ENCODE assay signal across 8 cellular contexts in genomic region chr1:150516050-150516591, GRCh38. TPM values are rescaled to one million over a fixed set of nuclear protein-coding genes. Genes with fewer than 3 reads are reported as not detected.
DNase-seq lines count a peak whose midpoint lies in the region; ATAC-seq and TF ChIP-seq lines count a peak whose summit lies in the region.

No MANE protein-coding gene starts in this region.

- H3K9me3 Mint-ChIP-seq in Calu3 (ENCODE audit: low read depth, unreplicated experiment) = no peaks in the 10 kb centered on the region
- no peaks in the 10 kb centered on the region for H3K9me3 Mint-ChIP-seq in nephron progenitor cell

- peak overlapping the region; percentile 87 for H3K4me3 ChIP-seq in HUES48 (ENCODE audit: low read depth, low read length)
- peak overlapping the region; percentile 59 to 70 for H3K4me3 ChIP-seq in SK-N-SH (ENCODE audit: low read depth in 2 of 2, low read length in 1 of 2)
- H3K4me3 ChIP-seq in epithelial cell of esophagus (ENCODE audit: low read length) = peak overlapping the region; percentile 49

- no peaks in the 10 kb centered on the region for H3K79me2 ChIP-seq in SK-N-SH (ENCODE audit: insufficient read depth)

- H3F3A ChIP-seq in SK-N-SH (replicated peaks; ENCODE audit: insufficient read depth) = peaks cover 7% of the 10 kb centered on the region

- TF ChIP-seq RAD21 in SK-N-SH (IDR thresholded peaks at IDR 0.05; ENCODE audit: low read length) = no peak

- H3K4me1 ChIP-seq in HUES48 (ENCODE audit: control insufficient read depth, insufficient read depth, low read length) = 0 out of 2 replicates have a peak, but pooled peaks cover 5% of the 10 kb centered on the region
- H3K4me1 ChIP-seq in SK-N-SH (ENCODE audit: control insufficient read depth in 1 of 2, insufficient read depth in 2 of 2, low read depth in 1 of 2, low read length in 1 of 2) = peaks cover 2 to 4% of the 10 kb centered on the region in 2 experiments; a peak in 1 of 4 replicates

- H3K9ac ChIP-seq in HUES48 (ENCODE audit: low read depth, low read length) (0 out of 2 replicates have a peak overlapping the region, but pooled peaks have one; percentile 3), SK-N-SH (peak overlapping the region; percentile 75)

- POLR2A ChIA-PET in SK-N-SH (lab: Yijun Ruan, JAX) = interaction anchor here (0.9 to 1.5 kb wide), 5 partner anchors 9 to 113 kb away, joined by 3 to 5 read pairs (median 3); partner anchors contain the start of gene ENSA

- H3K27ac ChIP-seq in HUES48 (ENCODE audit: low read depth, low read length) = peak overlapping the region; percentile 22
- peak overlapping the region; percentile 50 to 69; a peak in 3 of 4 replicates for H3K27ac ChIP-seq in SK-N-SH (ENCODE audit: low read depth in 2 of 2, low read length in 1 of 2)

- intact Hi-C loops in Calu3 (cut with micrococcal nuclease; ENCODE audit: unreplicated experiment) = no loop called here

- no peaks in the 10 kb centered on the region for H3K9me3 ChIP-seq in HUES48 (ENCODE audit: control insufficient read depth, insufficient read depth, low read length)
- H3K9me3 ChIP-seq in SK-N-SH = no peaks in the 10 kb centered on the region

- no peaks in the 10 kb centered on the region for H3K36me3 ChIP-seq in HUES48 (ENCODE audit: control insufficient read depth, insufficient read depth, low read length)
- no peaks in the 10 kb centered on the region for H3K36me3 ChIP-seq in SK-N-SH (replicated peaks in 1 of 2; ENCODE audit: control insufficient read depth in 1 of 2, insufficient read depth in 2 of 2, low read length in 1 of 2)

- H3K27me3 Mint-ChIP-seq in Calu3 (ENCODE audit: unreplicated experiment) (no peaks in the 10 kb centered on the region), nephron progenitor cell (ENCODE audit: low read depth, poor library complexity) (no peaks in the 10 kb centered on the region)

- BruUV-seq in Calu3 (replicated peaks; lab: Mats Ljungman, UMichigan) = TSS peak; percentile 45

- H3K4me1 Mint-ChIP-seq in Calu3 (ENCODE audit: low read depth, unreplicated experiment) (peaks cover 12% of the 10 kb centered on the region), nephron progenitor cell (peaks cover 48% of the 10 kb centered on the region)

- H3K27me3 ChIP-seq in HUES48 (ENCODE audit: control insufficient read depth, insufficient read depth, low read length) (no peaks in the 10 kb centered on the region), SK-N-SH (ENCODE audit: insufficient read depth) (no peaks in the 10 kb centered on the region)

- H2AFZ ChIP-seq in SK-N-SH (ENCODE audit: low read depth) = peak overlapping the region; percentile 93

- DNase-seq in Calu3 (peak; percentile 20), SK-N-SH (peak; percentile 44), epithelial cell of esophagus (ENCODE audit: low read depth) (no peak), nephron progenitor cell (peak; percentile 26)
- DNase-seq in stimulated activated CD4-positive, alpha-beta T cell treated with anti-CD3 and anti-CD28 coated beads, Interleukin-1b, Interleukin-23, amount 100 ng/mL, for 48 hours = no peak

- peak overlapping the region; percentile 75 for H3K4me2 ChIP-seq in SK-N-SH

- peak overlapping the region; percentile 1 for H3K27ac Mint-ChIP-seq in Calu3 (ENCODE audit: unreplicated experiment)
- peak overlapping the region; percentile 14 for H3K27ac Mint-ChIP-seq in nephron progenitor cell

- H3K4me3 Mint-ChIP-seq in Calu3 (ENCODE audit: low read depth, unreplicated experiment) (peak overlapping the region; percentile 73), nephron progenitor cell (peak overlapping the region; percentile 82)

- ATAC-seq in HG03039 (IDR thresholded peaks at IDR 0.05; ENCODE audit: unreplicated experiment) (no peak), HG03025 (IDR thresholded peaks at IDR 0.05; ENCODE audit: low FRiP score, unreplicated experiment) (no peak)

- TF ChIP-seq CTCF in Calu3 (IDR thresholded peaks at IDR 0.05; ENCODE audit: unreplicated experiment) = no peak
- TF ChIP-seq CTCF in SK-N-SH (IDR thresholded peaks at IDR 0.05) = no peak; the same call in 1 of the 2 replicates
- no peak for TF ChIP-seq CTCF in epithelial cell of esophagus (IDR thresholded peaks at IDR 0.05; ENCODE audit: insufficient read depth, low read depth, low read length, missing control alignments)
- no peak for TF ChIP-seq CTCF in nephron progenitor cell (IDR thresholded peaks at IDR 0.05)

- H4K20me1 ChIP-seq in SK-N-SH (ENCODE audit: insufficient read depth) = no peaks in the 10 kb centered on the region

- 5% methylated on average over 19 of the region's 19 CpGs for WGBS in SK-N-SH (ENCODE audit: low lambda C conversion rate)

- no peak for TF ChIP-seq EP300 in SK-N-SH (IDR thresholded peaks at IDR 0.05; ENCODE audit: borderline replicate concordance in 1 of 2, low read depth in 1 of 2, low read length in 1 of 2)

- H3K36me3 Mint-ChIP-seq in Calu3 (ENCODE audit: insufficient read depth, unreplicated experiment) (peaks cover 17% of the 10 kb centered on the region), nephron progenitor cell (ENCODE audit: low read depth) (peaks cover 17% of the 10 kb centered on the region)

- CTCF ChIA-PET in Calu3 (lab: Charles Lee) = interaction anchor here (0.5 to 1.6 kb wide), 13 partner anchors 12 to 637 kb away, joined by 3 to 24 read pairs (median 4); partner anchors contain the start of genes ENSA, RPRD2 and SETDB1
- CTCF ChIA-PET in SK-N-SH (lab: Yijun Ruan, JAX) = interaction anchor here (0.5 to 4.6 kb wide), 9 partner anchors 12 to 393 kb away, joined by 3 to 34 read pairs (median 3); partner anchors contain the start of gene MCL1

- no peaks in the 10 kb centered on the region for H3K9me2 ChIP-seq in SK-N-SH

TF ChIP-seq in SK-N-SH, 30 proteins besides CTCF, POLR2A, EP300 and RAD21:
- TF ChIP-seq YY1 (IDR thresholded peaks at IDR 0.05; ENCODE audit: low read depth) (no peak), EZH2phosphoT487 (IDR thresholded peaks at IDR 0.05; ENCODE audit: borderline replicate concordance, low read depth) (no peak), RCOR1 (IDR thresholded peaks at IDR 0.05; ENCODE audit: low read length) (no peak), SIN3A (IDR thresholded peaks at IDR 0.05; ENCODE audit: borderline replicate concordance, low read depth, low read length) (no peak), RFX5 (IDR thresholded peaks at IDR 0.05; ENCODE audit: low read length) (no peak), TAF1 (IDR thresholded peaks at IDR 0.05; ENCODE audit: borderline replicate concordance, low read depth, low read length) (no peak), USF2 (IDR thresholded peaks at IDR 0.05; ENCODE audit: borderline replicate concordance, low read depth, low read length) (no peak), RXRA (IDR thresholded peaks at IDR 0.05; ENCODE audit: borderline replicate concordance, low read depth) (no peak)

RNA-seq across cellular contexts. Expression of gene FALEC, which starts 0.6 kb away (rescaled TPM):
- 0.71 TPM in 1 of 2 replicates, not detected in the other for total RNA-seq in Calu3 (2022)
- 0.50 and 0.72 TPM in 2 replicates for polyA plus RNA-seq in SK-N-SH (2012; rRNA removed)
- 0.13 and 0.37 TPM in 2 replicates for polyA plus RNA-seq in SK-N-SH (2012; cell fraction: cytosol; rRNA removed)
- 0.68 and 0.89 TPM in 2 replicates for polyA plus RNA-seq in SK-N-SH (2012; cell fraction: nucleus; rRNA removed)

RNA-seq across cellular contexts. Expression of gene ECM1, which starts 8.2 kb away (rescaled TPM):
- total RNA-seq in Calu3 (2022) = 1.6 and 2.8 TPM in 2 replicates
- polyA plus RNA-seq in SK-N-SH (2012; rRNA removed) = 20.2 and 32.3 TPM in 2 replicates
- polyA plus RNA-seq in SK-N-SH (2012; cell fraction: cytosol; rRNA removed) = 9.6 and 16.2 TPM in 2 replicates
- 35.6 and 37.4 TPM in 2 replicates for polyA plus RNA-seq in SK-N-SH (2012; cell fraction: nucleus; rRNA removed)

RNA-seq across cellular contexts. Expression of gene TARS2, which starts 28.9 kb away (rescaled TPM):
- 42.2 and 51.7 TPM in 2 replicates for total RNA-seq in Calu3 (2022)
- polyA plus RNA-seq in SK-N-SH (2012; rRNA removed) = 22.2 and 22.7 TPM in 2 replicates
- polyA plus RNA-seq in SK-N-SH (2012; cell fraction: cytosol; rRNA removed) = 14.8 and 16.8 TPM in 2 replicates
- 31.3 and 33.8 TPM in 2 replicates for polyA plus RNA-seq in SK-N-SH (2012; cell fraction: nucleus; rRNA removed)

RNA-seq across cellular contexts. Expression of gene ADAMTSL4, which starts 33.1 kb away (rescaled TPM):
- 1.9 and 2.7 TPM in 2 replicates for total RNA-seq in Calu3 (2022)
- polyA plus RNA-seq in SK-N-SH (2012; rRNA removed) = 2.4 and 3.4 TPM in 2 replicates
- polyA plus RNA-seq in SK-N-SH (2012; cell fraction: cytosol; rRNA removed) = 1.9 and 3.0 TPM in 2 replicates
- 11.2 and 16.1 TPM in 2 replicates for polyA plus RNA-seq in SK-N-SH (2012; cell fraction: nucleus; rRNA removed)

Comparison
In these comparisons a context has a peak if more than half of its experiments do, and no peak if none do; other contexts are left out.
1. DNase-seq: peak in Calu3 (single experiment), SK-N-SH (single experiment) and nephron progenitor cell (single experiment); none in epithelial cell of esophagus (single experiment) and stimulated activated CD4-positive, alpha-beta T cell treated with anti-CD3 and anti-CD28 coated beads, Interleukin-1b, Interleukin-23, amount 100 ng/mL, for 48 hours (single experiment).
2. Peak in every context shown above with its lines, with median percentiles within 50 percentile points of each other: H3K4me3 ChIP-seq.